In genomic region chr7:90201500-90201899, GRCh38 we compare ENCODE assay signal across 23 cellular contexts.
"Had no signal": no experiment of that assay in that cellular context is flagged by ENCODE, and none has a peak within 500 bp of the region (broad histone marks: within the 10 kb centered on the region; RNA-seq: fewer than 3 reads in every experiment).

No MANE protein-coding gene starts in this region.

- ATAC-seq: Right ventricle myocardium inferior, SK-N-SH treated with all-trans-retinoic acid at 6 μM for 48 hours had no signal

- DNase-seq: Karpas-422, KG1, MG63, NCI-H1092, NCI-H1105 treated with DMSO at 0.1 percent for 48 hours, NCI-H1417 treated with DMSO at 0.1 percent for 48 hours, NCI-H146, NCI-H1694 treated with DMSO at 0.1 percent for 48 hours, NCI-H1930, NCI-H2081, NCI-H2107, NCI-H2227 treated with DMSO at 0.1 percent for 48 hours, NCI-H524, NCI-H69, NCI-H774, OCI-M1, PC-9, Peyer's patch, SHP77 treated with DMSO at 0.1 percent for 48 hours, SJCRH30, T-helper 1 cell had no signal

- H2AFZ ChIP-seq: PC-9 had no signal

- H3K36me3 ChIP-seq: MG63, Peyer's patch, SJCRH30 had no signal

- H3K27ac ChIP-seq: PC-9, Peyer's patch, SJCRH30 had no signal

- H3K27me3 ChIP-seq: MG63, Peyer's patch, SJCRH30 had no signal

- H3K4me1 ChIP-seq: Peyer's patch, SJCRH30 had no signal

- H3K4me3 ChIP-seq: MG63, PC-9, Peyer's patch, SJCRH30 had no signal

- H3K4me2 ChIP-seq: PC-9 had no signal

- H3K9me3 ChIP-seq: MG63, Peyer's patch, SJCRH30 had no signal
